ENCODE assay signal across 17 cellular contexts in genomic region chr3:17852217-17852616, GRCh38.
DNase-seq lines count a peak whose midpoint lies in the region; ATAC-seq and TF ChIP-seq lines count a peak whose summit lies in the region.
"Had no signal": no experiment of that assay in that cellular context is flagged by ENCODE, and none has a peak within 500 bp of the region (broad histone marks: within the 10 kb centered on the region; RNA-seq: fewer than 3 reads in every experiment).

No MANE protein-coding gene starts in this region.

- H3K36me3 ChIP-seq in testis (ENCODE audit: low read depth, missing control alignments), result no peaks in the 10 kb centered on the region
- no peaks in the 10 kb centered on the region for H3K36me3 ChIP-seq in BE2C

- DNase-seq in NCI-H2107 treated with DMSO at 0.1 percent for 48 hours (lab: John Stamatoyannopoulos, UW; ENCODE audit: unreplicated experiment) (peak; percentile 0), NCI-H2107 (lab: John Stamatoyannopoulos, UW) (no peak), OCI-M1 (lab: John Stamatoyannopoulos, UW) (no peak), testis (no peak), BE2C (no peak)
- DNase-seq: 8988T, activated B cell treated with CpG ODN at 0.5 μM for 24 hours, HCEC 1CT, head of caudate nucleus, left colon, natural killer cell had no signal

- no peak overlapping the region for H3K27ac Mint-ChIP-seq in stimulated activated memory B cell treated with anti-CD40 and anti-IgM and Interleukin-4, amounts not matched to agents 10 μg/mL and 1 μg/mL and 100 μg/mL, for 72 hours
- H3K27ac Mint-ChIP-seq: activated B cell treated with CpG ODN at 0.5 μM for 24 hours, brain, natural killer cell had no signal

- H3K4me3 ChIP-seq in testis, result no peak overlapping the region
- no peak overlapping the region for H3K4me3 ChIP-seq in BE2C (ENCODE audit: low read depth, low read length)
- H3K4me3 ChIP-seq: SK-N-MC had no signal

- H3K27me3 ChIP-seq in testis (no peaks in the 10 kb centered on the region), BE2C (no peaks in the 10 kb centered on the region)

- H3K9me3 Mint-ChIP-seq in stimulated activated memory B cell treated with anti-CD40 and anti-IgM and Interleukin-4, amounts not matched to agents 10 μg/mL and 1 μg/mL and 100 μg/mL, for 72 hours, result peaks cover 3% of the 10 kb centered on the region
- H3K9me3 Mint-ChIP-seq: natural killer cell had no signal

- TF ChIP-seq CTCF in testis (IDR thresholded peaks at IDR 0.05), result no peak
- no peak for TF ChIP-seq CTCF in BE2C (IDR thresholded peaks at IDR 0.05; ENCODE audit: low read depth, low read length)

- 82 to 95% methylated on average over 1 of the region's 1 CpG for WGBS in testis, 2 donors

- no peaks in the 10 kb centered on the region for H3K4me1 ChIP-seq in testis
- no peaks in the 10 kb centered on the region for H3K4me1 ChIP-seq in BE2C

- H3K9me3 ChIP-seq in testis (no peaks in the 10 kb centered on the region), BE2C (no peaks in the 10 kb centered on the region)

- no peak overlapping the region for H3K4me3 Mint-ChIP-seq in stimulated activated memory B cell treated with anti-CD40 and anti-IgM and Interleukin-4, amounts not matched to agents 10 μg/mL and 1 μg/mL and 100 μg/mL, for 72 hours
- H3K4me3 Mint-ChIP-seq: activated B cell treated with CpG ODN at 0.5 μM for 24 hours, brain, natural killer cell had no signal

- H3K27me3 Mint-ChIP-seq in stimulated activated memory B cell treated with anti-CD40 and anti-IgM and Interleukin-4, amounts not matched to agents 10 μg/mL and 1 μg/mL and 100 μg/mL, for 72 hours, result no peaks in the 10 kb centered on the region

- intact Hi-C loops in testis (cut with DNase I; ENCODE audit: low total_unique reads), result no loop called here

- TF ChIP-seq POLR2A in testis (IDR thresholded peaks at IDR 0.05), result no peak

- ATAC-seq in GM21786 (IDR thresholded peaks at IDR 0.05; ENCODE audit: unreplicated experiment) (peak; percentile 83), HG03196 (IDR thresholded peaks at IDR 0.05; ENCODE audit: unreplicated experiment) (peak; percentile 80)
- ATAC-seq in stimulated activated memory B cell treated with anti-CD40 and anti-IgM and Interleukin-4, amounts not matched to agents 10 μg/mL and 1 μg/mL and 100 μg/mL, for 72 hours, result peak; percentile 60
- ATAC-seq: left colon, natural killer cell, sciatic nerve had no signal

- no peaks in the 10 kb centered on the region for H3K4me1 Mint-ChIP-seq in stimulated activated memory B cell treated with anti-CD40 and anti-IgM and Interleukin-4, amounts not matched to agents 10 μg/mL and 1 μg/mL and 100 μg/mL, for 72 hours
- H3K4me1 Mint-ChIP-seq: activated B cell treated with CpG ODN at 0.5 μM for 24 hours, brain, natural killer cell had no signal

- no peak overlapping the region for H3K27ac ChIP-seq in testis
- H3K27ac ChIP-seq: SK-N-MC had no signal

- H3K36me3 Mint-ChIP-seq in stimulated activated memory B cell treated with anti-CD40 and anti-IgM and Interleukin-4, amounts not matched to agents 10 μg/mL and 1 μg/mL and 100 μg/mL, for 72 hours, result no peaks in the 10 kb centered on the region
- H3K36me3 Mint-ChIP-seq: brain, natural killer cell had no signal
